In the genomic region with DNA sequence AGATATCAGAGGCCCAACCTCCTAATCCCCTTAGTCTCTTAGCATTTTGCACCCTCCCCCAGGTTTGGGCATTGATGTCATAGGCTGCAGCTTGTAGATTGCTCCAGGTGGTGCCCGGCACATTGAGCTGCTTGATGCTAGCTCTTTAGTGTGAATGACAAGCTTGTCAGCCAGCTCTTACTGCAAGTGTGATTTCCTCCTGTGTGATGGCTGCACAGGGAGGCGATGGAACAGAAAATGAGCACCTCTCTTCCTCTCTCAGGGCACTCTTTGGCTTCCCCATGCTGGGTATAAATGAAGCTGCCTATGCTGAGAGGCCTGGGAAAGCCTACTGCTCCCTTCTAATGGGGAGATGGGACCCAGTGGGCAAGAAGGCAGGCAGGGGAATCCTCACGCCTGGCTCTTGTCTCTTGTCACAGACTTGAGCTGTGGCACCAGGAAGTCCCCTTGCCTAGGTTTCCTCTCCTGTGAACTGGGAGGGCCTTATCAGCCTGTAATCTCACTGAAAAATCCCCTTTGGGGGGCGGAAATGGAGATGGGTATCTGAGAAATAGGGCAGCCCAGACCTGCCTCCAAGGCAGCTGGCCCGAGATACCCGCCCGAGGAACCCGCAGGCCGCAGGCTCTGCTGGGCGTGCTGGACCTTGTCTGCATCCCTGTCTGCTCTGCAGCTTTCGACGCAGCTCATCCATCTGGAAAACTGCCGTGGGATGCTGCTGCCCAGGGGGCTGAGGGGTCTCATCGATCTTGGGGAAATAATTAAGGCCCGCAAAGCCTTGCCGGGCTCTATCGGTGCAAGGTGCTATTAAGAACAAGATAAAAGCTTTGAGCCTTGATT, we compare ENCODE assay signal across 1 cellular context.
TF ChIP-seq lines count a peak whose summit lies in the region.

No MANE protein-coding gene starts in this region.

TF ChIP-seq in GM12878, 131 proteins besides CTCF, POLR2A, EP300 and RAD21 (continued from another document):
- TF ChIP-seq, protein P1, sequence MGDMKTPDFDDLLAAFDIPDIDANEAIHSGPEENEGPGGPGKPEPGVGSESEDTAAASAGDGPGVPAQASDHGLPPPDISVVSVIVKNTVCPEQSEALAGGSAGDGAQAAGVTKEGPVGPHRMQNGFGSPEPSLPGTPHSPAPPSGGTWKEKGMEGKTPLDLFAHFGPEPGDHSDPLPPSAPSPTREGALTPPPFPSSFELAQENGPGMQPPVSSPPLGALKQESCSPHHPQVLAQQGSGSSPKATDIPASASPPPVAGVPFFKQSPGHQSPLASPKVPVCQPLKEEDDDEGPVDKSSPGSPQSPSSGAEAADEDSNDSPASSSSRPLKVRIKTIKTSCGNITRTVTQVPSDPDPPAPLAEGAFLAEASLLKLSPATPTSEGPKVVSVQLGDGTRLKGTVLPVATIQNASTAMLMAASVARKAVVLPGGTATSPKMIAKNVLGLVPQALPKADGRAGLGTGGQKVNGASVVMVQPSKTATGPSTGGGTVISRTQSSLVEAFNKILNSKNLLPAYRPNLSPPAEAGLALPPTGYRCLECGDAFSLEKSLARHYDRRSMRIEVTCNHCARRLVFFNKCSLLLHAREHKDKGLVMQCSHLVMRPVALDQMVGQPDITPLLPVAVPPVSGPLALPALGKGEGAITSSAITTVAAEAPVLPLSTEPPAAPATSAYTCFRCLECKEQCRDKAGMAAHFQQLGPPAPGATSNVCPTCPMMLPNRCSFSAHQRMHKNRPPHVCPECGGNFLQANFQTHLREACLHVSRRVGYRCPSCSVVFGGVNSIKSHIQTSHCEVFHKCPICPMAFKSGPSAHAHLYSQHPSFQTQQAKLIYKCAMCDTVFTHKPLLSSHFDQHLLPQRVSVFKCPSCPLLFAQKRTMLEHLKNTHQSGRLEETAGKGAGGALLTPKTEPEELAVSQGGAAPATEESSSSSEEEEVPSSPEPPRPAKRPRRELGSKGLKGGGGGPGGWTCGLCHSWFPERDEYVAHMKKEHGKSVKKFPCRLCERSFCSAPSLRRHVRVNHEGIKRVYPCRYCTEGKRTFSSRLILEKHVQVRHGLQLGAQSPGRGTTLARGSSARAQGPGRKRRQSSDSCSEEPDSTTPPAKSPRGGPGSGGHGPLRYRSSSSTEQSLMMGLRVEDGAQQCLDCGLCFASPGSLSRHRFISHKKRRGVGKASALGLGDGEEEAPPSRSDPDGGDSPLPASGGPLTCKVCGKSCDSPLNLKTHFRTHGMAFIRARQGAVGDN (IDR thresholded peaks at IDR 0.05), result peak; percentile 92
- TF ChIP-seq CHD2 (IDR thresholded peaks at IDR 0.05; ENCODE audit: borderline replicate concordance, low read depth, low read length) (0 out of 2 replicates have a peak, but pooled peaks have one; percentile 41), ZBED1 (IDR thresholded peaks at IDR 0.05; ENCODE audit: borderline replicate concordance) (no peak), IKZF2 (IDR thresholded peaks at IDR 0.05) (peak; percentile 43 to 52; a peak in 2 of 4 replicates), BCL11A (IDR thresholded peaks at IDR 0.05; ENCODE audit: low read depth, low read length) (no peak), SMC3 (IDR thresholded peaks at IDR 0.05; ENCODE audit: borderline replicate concordance, low read length) (peak; percentile 5; the same call in 1 of the 2 replicates), MTA2 (IDR thresholded peaks at IDR 0.05; ENCODE audit: low read depth) (peak; percentile 40; the same call in 1 of the 2 replicates), RELA (IDR thresholded peaks at IDR 0.05; ENCODE audit: borderline replicate concordance, partially characterized antibody) (peak; percentile 57), NBN (IDR thresholded peaks at IDR 0.05) (0 out of 2 replicates have a peak, but pooled peaks have one; percentile 41), BHLHE40 (IDR thresholded peaks at IDR 0.05; ENCODE audit: borderline replicate concordance in 1 of 2, low read depth in 2 of 2, low read length in 1 of 2) (0 out of 4 replicates have a peak, but pooled peaks of 1 of the 2 experiments have one; percentile 11), POU2F2 (IDR thresholded peaks at IDR 0.05; ENCODE audit: borderline replicate concordance, low read depth, low read length) (0 out of 3 replicates have a peak, but pooled peaks have one; percentile 9), NFIC (IDR thresholded peaks at IDR 0.05; ENCODE audit: low read depth, low read length) (no peak), GATAD2B (conservative IDR thresholded peaks at IDR 0.05; ENCODE audit: low read depth) (peak; percentile 54; the same call in 1 of the 2 replicates), MEF2B (IDR thresholded peaks at IDR 0.05; ENCODE audit: partially characterized antibody, poor library complexity, severe bottlenecking) (peak; percentile 50), PAX8 (IDR thresholded peaks at IDR 0.05) (no peak), MXI1 (IDR thresholded peaks at IDR 0.05; ENCODE audit: low read depth, low read length) (0 out of 2 replicates have a peak, but pooled peaks have one; percentile 23), CHD4 (IDR thresholded peaks at IDR 0.05) (no peak), IKZF1 (conservative IDR thresholded peaks at IDR 0.05) (no peak; the same call in none of the 2 replicates), EED (IDR thresholded peaks at IDR 0.05; ENCODE audit: low read depth) (peak; percentile 63), NR2F1 (conservative IDR thresholded peaks at IDR 0.05) (no peak)
- TF ChIP-seq, protein P2, sequence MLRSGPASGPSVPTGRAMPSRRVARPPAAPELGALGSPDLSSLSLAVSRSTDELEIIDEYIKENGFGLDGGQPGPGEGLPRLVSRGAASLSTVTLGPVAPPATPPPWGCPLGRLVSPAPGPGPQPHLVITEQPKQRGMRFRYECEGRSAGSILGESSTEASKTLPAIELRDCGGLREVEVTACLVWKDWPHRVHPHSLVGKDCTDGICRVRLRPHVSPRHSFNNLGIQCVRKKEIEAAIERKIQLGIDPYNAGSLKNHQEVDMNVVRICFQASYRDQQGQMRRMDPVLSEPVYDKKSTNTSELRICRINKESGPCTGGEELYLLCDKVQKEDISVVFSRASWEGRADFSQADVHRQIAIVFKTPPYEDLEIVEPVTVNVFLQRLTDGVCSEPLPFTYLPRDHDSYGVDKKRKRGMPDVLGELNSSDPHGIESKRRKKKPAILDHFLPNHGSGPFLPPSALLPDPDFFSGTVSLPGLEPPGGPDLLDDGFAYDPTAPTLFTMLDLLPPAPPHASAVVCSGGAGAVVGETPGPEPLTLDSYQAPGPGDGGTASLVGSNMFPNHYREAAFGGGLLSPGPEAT (IDR thresholded peaks at IDR 0.05; ENCODE audit: low read depth), result peak; percentile 57; the same call in 1 of the 2 replicates
